In the genomic region with DNA sequence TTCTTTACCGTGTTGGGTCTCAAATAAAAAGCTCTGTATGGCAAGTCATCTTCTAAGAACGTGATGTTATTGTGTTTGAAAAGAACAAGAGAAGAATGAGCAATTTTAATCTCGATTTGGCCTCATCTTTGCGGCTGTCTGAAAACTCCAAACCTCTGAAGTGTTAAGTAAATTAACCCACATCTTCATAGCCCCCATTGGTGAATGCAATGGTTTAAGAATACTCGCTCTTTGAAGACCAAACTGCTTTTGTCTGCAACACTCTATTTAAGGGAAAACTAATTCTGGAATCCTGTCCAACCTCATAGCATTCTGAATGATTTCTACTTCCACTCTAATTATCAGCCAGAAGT, we compare ENCODE assay signal across 8 cellular contexts. TPM values are rescaled to one million over a fixed set of nuclear protein-coding genes. Genes with fewer than 3 reads are reported as not detected.
DNase-seq lines count a peak whose midpoint lies in the region; ATAC-seq, FAIRE-seq and TF ChIP-seq lines count a peak whose summit lies in the region.

No MANE protein-coding gene starts in this region.

- H3K23ac ChIP-seq in H1 (ENCODE audit: insufficient read length): no peak overlapping the region

- TF ChIP-seq RAD21 in H1 (IDR thresholded peaks at IDR 0.05 in 1 of 2, conservative IDR thresholded peaks at IDR 0.05 in 1 of 2; ENCODE audit: low read depth in 2 of 2, low read length in 2 of 2): no peak

- peak; percentile 23 for ATAC-seq in GM19372 (IDR thresholded peaks at IDR 0.05; ENCODE audit: low read depth, unreplicated experiment)

- no peak overlapping the region for H4K8ac ChIP-seq in H1 (ENCODE audit: extremely low read depth, insufficient read depth, low read length)

- H3K79me2 ChIP-seq in KMS-11 (ENCODE audit: insufficient read depth, low read depth) (no peaks in the 10 kb centered on the region), H1 (ENCODE audit: control insufficient read depth in 1 of 2, insufficient read depth in 2 of 2, low read length in 2 of 2) (no peaks in the 10 kb centered on the region)

- no peak overlapping the region for H2BK120ac ChIP-seq in H1 (replicated peaks; ENCODE audit: low read depth, low read length)

- intact Hi-C loops in sigmoid colon (cut with DNase I): loop anchor here (5.0 to 10.0 kb wide), 2 partner anchors 151 to 204 kb away; a partner anchor contains a TSS

- H3K23me2 ChIP-seq in H1 (ENCODE audit: low read depth, low read length): no peaks in the 10 kb centered on the region

- peak overlapping the region; percentile 80; the same call in 1 of the 2 replicates for H3K4me2 ChIP-seq in KMS-11
- peak overlapping the region; percentile 56 to 64 for H3K4me2 ChIP-seq in H1 (ENCODE audit: insufficient read depth in 1 of 2, low read depth in 2 of 2, low read length in 2 of 2)

- H3K27me3 ChIP-seq in KMS-11 (ENCODE audit: insufficient read depth, low read depth): no peaks in the 10 kb centered on the region
- no peaks in the 10 kb centered on the region for H3K27me3 ChIP-seq in H1 (replicated peaks in 1 of 4; ENCODE audit: control insufficient read depth in 3 of 4, extremely low read depth in 1 of 4, insufficient read depth in 3 of 4, low read length in 3 of 4)
- no peaks in the 10 kb centered on the region for H3K27me3 ChIP-seq in sigmoid colon

- H3K36me3 ChIP-seq in KMS-11 (ENCODE audit: insufficient read depth) (no peaks in the 10 kb centered on the region), H1 (ENCODE audit: control insufficient read depth in 2 of 4, insufficient read depth in 4 of 4, low read length in 3 of 4) (no peaks in the 10 kb centered on the region), sigmoid colon (no peaks in the 10 kb centered on the region)

- H2AFZ ChIP-seq in KMS-11 (ENCODE audit: low read depth) (peak overlapping the region; percentile 92), H1 (ENCODE audit: low read length) (peak overlapping the region; percentile 82; the same call in 1 of the 2 replicates)

- DNase-seq in H1 (ENCODE audit: low read depth in 1 of 2, low spot score in 2 of 2): no peak
- DNase-seq in sigmoid colon: no peak
- no peak for DNase-seq in NAMALWA (ENCODE audit: low spot score)
- no peak for DNase-seq in pons (ENCODE audit: low spot score)
- no peak for DNase-seq in KG1 (lab: John Stamatoyannopoulos, UW)
- no peak for DNase-seq in kidney tubule cell (ENCODE audit: low spot score)

- H3K14ac ChIP-seq in H1 (ENCODE audit: insufficient read length): no peak overlapping the region

- no peaks in the 10 kb centered on the region for H3K79me1 ChIP-seq in H1 (ENCODE audit: low read depth, low read length)

- H4K20me1 ChIP-seq in KMS-11 (ENCODE audit: insufficient read depth) (no peaks in the 10 kb centered on the region), H1 (replicated peaks in 1 of 2; ENCODE audit: control insufficient read depth in 1 of 2, insufficient read depth in 2 of 2, low read length in 2 of 2) (no peaks in the 10 kb centered on the region)

- TF ChIP-seq CTCF in KMS-11 (conservative IDR thresholded peaks at IDR 0.05; ENCODE audit: low read depth, low read length) (no peak; the same call in 1 of the 2 replicates), H1 (IDR thresholded peaks at IDR 0.05; ENCODE audit: control extremely low read depth in 1 of 3, insufficient read depth in 1 of 3, low read depth in 1 of 3, low read length in 3 of 3) (no peak), sigmoid colon (IDR thresholded peaks at IDR 0.05) (no peak)

- 16% methylated on average over 5 of the region's 5 CpGs; no CpG with 5 or more reads in 1 of the 2 experiments for WGBS in H1 (ENCODE audit: extremely low coverage in 1 of 2, insufficient coverage in 1 of 2, insufficient read length in 1 of 2, insufficient replicate concordance in 2 of 2, low coverage in 1 of 2, low lambda C conversion rate in 2 of 2, missing lambda C conversion rate in 1 of 2), 2 experiments
- WGBS in sigmoid colon, 2 donors: 8 to 15% methylated on average over 5 of the region's 5 CpGs

- no peak overlapping the region for H4K91ac ChIP-seq in H1 (replicated peaks; ENCODE audit: insufficient read length, low read length)

- no peak overlapping the region for H2BK15ac ChIP-seq in H1 (ENCODE audit: low read length)

- H4K5ac ChIP-seq in H1 (ENCODE audit: insufficient read length, low read depth, low read length): peak overlapping the region; percentile 86

- FAIRE-seq in H1 (lab: Jason Lieb, UNC): no peak

- CTCF ChIA-PET in H1 (lab: Charles Lee; ENCODE audit: partially characterized antibody): interaction anchor here (0.6 to 4.2 kb wide), 43 partner anchors 11 to 802 kb away, joined by 3 to 23 read pairs (median 3); a partner anchor contains a TSS

- H2BK12ac ChIP-seq in H1 (ENCODE audit: low read depth, low read length): no peak overlapping the region

- H3K4me1 ChIP-seq in KMS-11 (ENCODE audit: low read depth, poor library complexity, severe bottlenecking) (peaks cover 10% of the 10 kb centered on the region), H1 (replicated peaks in 1 of 4; ENCODE audit: control insufficient read depth in 3 of 4, insufficient read depth in 4 of 4, low read length in 3 of 4) (peaks cover 2 to 5% (median 4%) of the 10 kb centered on the region in 4 experiments; a peak in 4 of 7 replicates), sigmoid colon (no peaks in the 10 kb centered on the region)

- POLR2A ChIA-PET in H1 (lab: Charles Lee; ENCODE audit: partially characterized antibody): interaction anchor here (0.6 to 1.9 kb wide), 10 partner anchors 9 to 398 kb away, joined by 3 to 8 read pairs (median 3); a partner anchor contains a TSS

- no peak for TF ChIP-seq EP300 in H1 (IDR thresholded peaks at IDR 0.05; ENCODE audit: borderline replicate concordance in 1 of 2, low read depth in 2 of 2, low read length in 2 of 2)
- TF ChIP-seq EP300 in sigmoid colon (IDR thresholded peaks at IDR 0.05): no peak

- H2BK5ac ChIP-seq in H1 (ENCODE audit: low read depth, low read length): no peak overlapping the region; the same call in 1 of the 2 replicates

- H3K27ac ChIP-seq in KMS-11 (peak overlapping the region; percentile 69), H1 (ENCODE audit: low read depth, low read length) (no peak overlapping the region), sigmoid colon (peak overlapping the region in 1 of 4 donors; percentile 54)

- H2AK5ac ChIP-seq in H1 (ENCODE audit: low read depth, low read length): no peak overlapping the region

- no peak overlapping the region for H2BK20ac ChIP-seq in H1 (ENCODE audit: low read length)

- no peak overlapping the region; the same call in 1 of the 2 replicates for H3K18ac ChIP-seq in H1 (ENCODE audit: extremely low read depth, low read length)

- H3K4ac ChIP-seq in H1 (replicated peaks; ENCODE audit: insufficient read length, low read depth, low read length): no peak overlapping the region

- H3K9me3 ChIP-seq in H1 (ENCODE audit: insufficient read depth in 2 of 2, low read depth in 1 of 2, low read length in 1 of 2) (peaks cover 0 to 3% of the 10 kb centered on the region in 2 experiments; a peak in 1 of 4 replicates), sigmoid colon (no peaks in the 10 kb centered on the region)

- no peak overlapping the region for H3K56ac ChIP-seq in H1 (replicated peaks; ENCODE audit: insufficient read length, low read depth, low read length)

- H3K4me3 ChIP-seq in KMS-11 (IDR thresholded peaks at IDR 0.05; ENCODE audit: insufficient read depth, low read depth, low read length) (no peak overlapping the region), H1 (ENCODE audit: extremely low read depth in 1 of 4, insufficient read depth in 2 of 4, low read depth in 3 of 4, low read length in 4 of 4) (peak overlapping the region in 1 of 4 experiments; percentile 55; a peak in 3 of 8 replicates), sigmoid colon (peak overlapping the region; percentile 28 to 46 (median 38))

- no peak for TF ChIP-seq POLR2A in H1 (IDR thresholded peaks at IDR 0.05; ENCODE audit: control extremely low read depth in 1 of 2, low read depth in 2 of 2, low read length in 2 of 2)
- no peak for TF ChIP-seq POLR2A in sigmoid colon (IDR thresholded peaks at IDR 0.05)

- H3K9ac ChIP-seq in KMS-11 (peak overlapping the region; percentile 80; the same call in 1 of the 2 replicates), H1 (replicated peaks in 1 of 4; ENCODE audit: extremely low read depth in 1 of 4, low read depth in 3 of 4, low read length in 3 of 4) (no peak overlapping the region)

TF ChIP-seq in H1, 55 proteins besides CTCF, POLR2A, EP300 and RAD21:
- TF ChIP-seq GABPA (IDR thresholded peaks at IDR 0.05; ENCODE audit: borderline replicate concordance, insufficient read depth, low read length): no peak
- no peak for TF ChIP-seq ZNF274 (IDR thresholded peaks at IDR 0.05; ENCODE audit: borderline replicate concordance, extremely low read depth, low read length)
- TF ChIP-seq TAF7 (optimal IDR thresholded peaks at IDR 0.05; ENCODE audit: borderline replicate concordance, low read depth, low read length): no peak
- no peak for TF ChIP-seq KDM1A (IDR thresholded peaks at IDR 0.05; ENCODE audit: borderline replicate concordance, low read length)
- TF ChIP-seq GTF2F1 (IDR thresholded peaks at IDR 0.05; ENCODE audit: borderline replicate concordance, low read depth, low read length): no peak
- no peak for TF ChIP-seq YY1 (IDR thresholded peaks at IDR 0.05; ENCODE audit: low read depth, low read length)
- no peak for TF ChIP-seq PHF8 (conservative IDR thresholded peaks at IDR 0.05; ENCODE audit: low read depth, low read length)
- TF ChIP-seq KDM5A (IDR thresholded peaks at IDR 0.05; ENCODE audit: low read length): no peak
TF ChIP-seq in H1: peak in this region for 0.

RNA-seq across cellular contexts. Expression of a gene that starts 56.9 kb away (rescaled TPM):
- total RNA-seq in H1 (2021; fragmentation: NEBNext Ultra II Directional; extraction: Animal tissue kit (Norgen Biotek cat#: 25700)): not detected in 2 replicates
- polyA plus RNA-seq in H1 (2011; rRNA removed) (not detected in 2 replicates), sigmoid colon (1 to 10 TPM in 2 of 3 donors, under 1 TPM in 1; 0.54 to 2.4 (median 2.1) TPM)
- polyA plus RNA-seq in H1 (2011; cell fraction: cytosol; rRNA removed): not detected
- polyA plus RNA-seq in H1 (2011; cell fraction: nucleus; rRNA removed): not detected
- polyA plus RNA-seq in H1 (2012, experiment 1 of 2): not detected in 4 replicates
- not detected for polyA plus RNA-seq in H1 (2012, experiment 2 of 2)
- polyA plus RNA-seq in H1 (2013, experiment 1 of 2): not detected
- not detected for polyA plus RNA-seq in H1 (2013, experiment 2 of 2)
- polyA minus RNA-seq in H1 (2011; rRNA and poly(A)+ RNA removed): not detected in 2 replicates
- polyA minus RNA-seq in H1 (2011; cell fraction: cytosol; rRNA and poly(A)+ RNA removed): not detected
- polyA minus RNA-seq in H1 (2011; cell fraction: nucleus; rRNA and poly(A)+ RNA removed): not detected
- not detected for total RNA-seq in sigmoid colon
